8 cellular contexts compared by ENCODE assay signal in genomic region chr2:10812362-10813084, GRCh38. TPM values are rescaled to one million over a fixed set of nuclear protein-coding genes. Genes with fewer than 3 reads are reported as not detected.
DNase-seq lines count a peak whose midpoint lies in the region; ATAC-seq and FAIRE-seq lines count a peak whose summit lies in the region.

TSS of gene PDIA6 (minus strand) at chr2:10812785. CDS start at chr2:10812696, 89 bp downstream.

- peak; percentile 87 for FAIRE-seq in HTR-8/SVneo (lab: Jason Lieb, UNC)

- peaks cover 1% of the 10 kb centered on the region for H3K79me1 ChIP-seq in mesenchymal stem cell (replicated peaks; ENCODE audit: low read length, poor library complexity, severe bottlenecking)

- peak within 1 kb of the TSS; percentile 82 for H3K4me2 ChIP-seq in mesenchymal stem cell (ENCODE audit: low read length, poor library complexity, severe bottlenecking)

- peak within 1 kb of the TSS; percentile 91 to 93 for H3K18ac ChIP-seq in mesenchymal stem cell (ENCODE audit: low read depth in 1 of 2, low read length in 2 of 2)

- peak within 1 kb of the TSS; percentile 91 for H3K9ac ChIP-seq in mesenchymal stem cell (ENCODE audit: low read length)

- peak within 1 kb of the TSS; percentile 83 for H4K91ac ChIP-seq in mesenchymal stem cell (ENCODE audit: low read length)

- under 1% methylated on average over 42 of the region's 94 CpGs for whole genome bisulfite sequencing in mesenchymal stem cell

- H3K27ac ChIP-seq in effector memory CD4-positive, alpha-beta T cell (ENCODE audit: insufficient read depth, low read length, poor library complexity, severe bottlenecking), result peak within 1 kb of the TSS; percentile 81
- H3K27ac ChIP-seq in mesenchymal stem cell (ENCODE audit: low read length, poor library complexity, severe bottlenecking), result peak within 1 kb of the TSS; percentile 81

- H3K14ac ChIP-seq in mesenchymal stem cell (ENCODE audit: low read length in 2 of 2), result peak within 1 kb of the TSS in 1 of 2 experiments; percentile 64

- peak within 1 kb of the TSS; percentile 48 for H2BK15ac ChIP-seq in mesenchymal stem cell (ENCODE audit: low read depth, poor library complexity, severe bottlenecking)

- H2BK5ac ChIP-seq in mesenchymal stem cell (ENCODE audit: low read depth, low read length, poor library complexity, severe bottlenecking), result peak within 1 kb of the TSS; percentile 44

- no peaks in the 10 kb centered on the region for H3K27me3 ChIP-seq in effector memory CD4-positive, alpha-beta T cell (replicated peaks; ENCODE audit: control insufficient read depth, insufficient read depth, low read length, poor library complexity, severe bottlenecking)
- H3K27me3 ChIP-seq in mesenchymal stem cell (ENCODE audit: control insufficient read depth in 1 of 2, insufficient read depth in 1 of 2, low read length in 2 of 2), result peaks cover 8 to 9% of the 10 kb centered on the region in 2 experiments

- H2AFZ ChIP-seq in mesenchymal stem cell (ENCODE audit: low read depth, low read length), result peak within 1 kb of the TSS; percentile 57

- DNase-seq in COR-L47 (lab: John Stamatoyannopoulos, UW) (peak; percentile 96), HTR-8/SVneo (ENCODE audit: insufficient read length, low spot score) (peak; percentile 96), NOMO-1 treated with DMSO at 0.1 percent for 48 hours (lab: John Stamatoyannopoulos, UW; ENCODE audit: unreplicated experiment) (peak; percentile 95), mesenchymal stem cell (peak; percentile 97)
- peak; percentile 87 for DNase-seq in activated CD8-positive, alpha-beta memory T cell treated with anti-CD3 and anti-CD28 coated beads for 4 hours (ENCODE audit: low read depth in 2 of 2)
- DNase-seq in effector memory CD4-positive, alpha-beta T cell, result peak; percentile 87 to 93 (median 93)
- peak; percentile 89 for DNase-seq in stimulated activated CD8-positive, alpha-beta memory T cell treated with anti-CD3 and anti-CD28 coated beads, Interleukin-12 subunit alpha, Interleukin-12 subunit beta, amount 100 ng/mL, for 24 hours (ENCODE audit: extremely low read depth)

- H3K4ac ChIP-seq in mesenchymal stem cell (ENCODE audit: low read depth in 1 of 2, low read length in 2 of 2), result peak within 1 kb of the TSS; percentile 81 to 90

- H3K9me3 ChIP-seq in effector memory CD4-positive, alpha-beta T cell (ENCODE audit: control insufficient read depth, low read length), result no peaks in the 10 kb centered on the region
- H3K9me3 ChIP-seq in mesenchymal stem cell (ENCODE audit: control insufficient read depth, low read length), result no peaks in the 10 kb centered on the region

- H3K23ac ChIP-seq in mesenchymal stem cell (ENCODE audit: low read length in 2 of 2), result peak within 1 kb of the TSS in 1 of 2 experiments; percentile 99

- peak within 1 kb of the TSS; percentile 65 for H2AK5ac ChIP-seq in mesenchymal stem cell (ENCODE audit: low read length, severe bottlenecking)

- peak within 1 kb of the TSS; percentile 79 for H3K4me3 ChIP-seq in effector memory CD4-positive, alpha-beta T cell (ENCODE audit: insufficient read depth, low read depth, low read length, poor library complexity, severe bottlenecking)
- H3K4me3 ChIP-seq in mesenchymal stem cell (ENCODE audit: insufficient read depth in 1 of 2, low read depth in 1 of 2, low read length in 2 of 2), result peak within 1 kb of the TSS; percentile 83 to 86

- H3K4me1 ChIP-seq in effector memory CD4-positive, alpha-beta T cell (ENCODE audit: control insufficient read depth, insufficient read depth, low read length, poor library complexity, severe bottlenecking), result peaks cover 24% of the 10 kb centered on the region
- peaks cover 14% of the 10 kb centered on the region for H3K4me1 ChIP-seq in mesenchymal stem cell (ENCODE audit: control insufficient read depth, insufficient read depth, low read depth, low read length)

- H4K8ac ChIP-seq in mesenchymal stem cell (ENCODE audit: low read length), result peak within 1 kb of the TSS; percentile 90

- peak within 1 kb of the TSS in 1 of 2 experiments; percentile 47 for H2BK12ac ChIP-seq in mesenchymal stem cell (ENCODE audit: low read length in 2 of 2)

- peak; percentile 92 for ATAC-seq in GM21381 (IDR thresholded peaks at IDR 0.05; ENCODE audit: unreplicated experiment)

- H2BK120ac ChIP-seq in mesenchymal stem cell (ENCODE audit: low read depth, low read length), result peak within 1 kb of the TSS; percentile 73

- no peaks in the 10 kb centered on the region for H3K36me3 ChIP-seq in effector memory CD4-positive, alpha-beta T cell (ENCODE audit: control insufficient read depth, insufficient read depth, low read length)
- no peaks in the 10 kb centered on the region for H3K36me3 ChIP-seq in mesenchymal stem cell (ENCODE audit: control insufficient read depth in 1 of 2, insufficient read depth in 2 of 2, low read depth in 1 of 2, low read length in 2 of 2)

RNA-seq across cellular contexts. Expression of gene PDIA6, which starts in this region (rescaled TPM):
- polyA plus RNA-seq in mesenchymal stem cell (2013, experiment 1 of 2), result 406 TPM
- 415 TPM for polyA plus RNA-seq in mesenchymal stem cell (2013, experiment 2 of 2)

Comparison
In these comparisons a context has a peak if more than half of its experiments do, and no peak if none do; other contexts are left out.
1. Peak in every context shown above with its lines: DNase-seq, ATAC-seq, H3K4me3 ChIP-seq and H3K27ac ChIP-seq.